Comparison of ENCODE assay signal across 11 cellular contexts in genomic region chr1:209743145-209743482, GRCh38. TPM values are rescaled to one million over a fixed set of nuclear protein-coding genes. Genes with fewer than 3 reads are reported as not detected.
DNase-seq lines count a peak whose midpoint lies in the region; ATAC-seq and TF ChIP-seq lines count a peak whose summit lies in the region.
"Had no signal": no experiment of that assay in that cellular context is flagged by ENCODE, and none has a peak within 500 bp of the region (broad histone marks: within the 10 kb centered on the region; RNA-seq: fewer than 3 reads in every experiment).

No MANE protein-coding gene starts in this region.

- no peaks in the 10 kb centered on the region for H3K36me3 Mint-ChIP-seq in memory B cell

- POLR2A ChIA-PET in AG04449 (lab: Yijun Ruan, JAX) (no interaction called here), HEK293 (lab: Yijun Ruan, JAX) (no interaction called here)

- H3K27me3 ChIP-seq in brain microvascular endothelial cell (replicated peaks) (no peaks in the 10 kb centered on the region), spleen (replicated peaks in 1 of 7) (no peaks in the 10 kb centered on the region)

- intact Hi-C loops in spleen (cut with DNase I; ENCODE audit: low total_unique reads): no loop called here

- no peak overlapping the region for H3K4me3 Mint-ChIP-seq in memory B cell
- H3K4me3 Mint-ChIP-seq: activated B cell treated with CpG ODN at 0.5 μM for 24 hours had no signal

- TF ChIP-seq POLR2A in spleen (IDR thresholded peaks at IDR 0.05) (no peak), GM18505 (IDR thresholded peaks at IDR 0.05; ENCODE audit: borderline replicate concordance, extremely low read depth, insufficient read depth, insufficient read length) (no peak)

- H3K4me1 ChIP-seq in HEK293 (ENCODE audit: control insufficient read depth, insufficient read depth, low read length) (peaks cover 6% of the 10 kb centered on the region; the same call in 1 of the 2 replicates), spleen (peaks cover 2 to 20% (median 12%) of the 10 kb centered on the region in 6 donors)

- H3K4me3 ChIP-seq in AG04449 (ENCODE audit: low read depth, low read length): no peak overlapping the region
- no peak overlapping the region for H3K4me3 ChIP-seq in HEK293 (ENCODE audit: low read depth, low read length)
- H3K4me3 ChIP-seq in brain microvascular endothelial cell (ENCODE audit: low read depth, low read length): no peak overlapping the region
- H3K4me3 ChIP-seq in spleen: no peak overlapping the region

- peak overlapping the region; percentile 36 for H3K27ac Mint-ChIP-seq in memory B cell
- H3K27ac Mint-ChIP-seq: activated B cell treated with CpG ODN at 0.5 μM for 24 hours had no signal

- DNase-seq in AG04449 (ENCODE audit: low read depth, low spot score) (peak; percentile 45), brain microvascular endothelial cell (peak; percentile 74), memory B cell (ENCODE audit: low spot score in 2 of 2) (no peak), spleen (no peak), NCI-H1105 (lab: John Stamatoyannopoulos, UW) (no peak)
- DNase-seq: activated B cell treated with CpG ODN at 0.5 μM for 24 hours, NCI-H2171 had no signal

- peaks cover 6% of the 10 kb centered on the region for H3K4me1 Mint-ChIP-seq in memory B cell

- ATAC-seq in memory B cell (ENCODE audit: low read depth): no peak
- no peak for ATAC-seq in HG02571 (IDR thresholded peaks at IDR 0.05; ENCODE audit: unreplicated experiment)
- no peak for ATAC-seq in GM18505 (IDR thresholded peaks at IDR 0.05; ENCODE audit: unreplicated experiment)

- H3K36me3 ChIP-seq in HEK293 (ENCODE audit: control insufficient read depth in 2 of 2, insufficient read depth in 1 of 2, low read length in 2 of 2): no peaks in the 10 kb centered on the region
- H3K36me3 ChIP-seq in brain microvascular endothelial cell (replicated peaks): no peaks in the 10 kb centered on the region
- H3K36me3 ChIP-seq in spleen: no peaks in the 10 kb centered on the region

- no peaks in the 10 kb centered on the region for H3K9me3 Mint-ChIP-seq in memory B cell
- H3K9me3 Mint-ChIP-seq: activated B cell treated with CpG ODN at 0.5 μM for 24 hours had no signal

- H3K27me3 Mint-ChIP-seq in memory B cell: no peaks in the 10 kb centered on the region
- H3K27me3 Mint-ChIP-seq: activated B cell treated with CpG ODN at 0.5 μM for 24 hours had no signal

- H3K9me3 ChIP-seq in HEK293 (ENCODE audit: control insufficient read depth, insufficient read depth, low read depth, low read length): no peaks in the 10 kb centered on the region
- H3K9me3 ChIP-seq in spleen: no peaks in the 10 kb centered on the region

- CTCF ChIA-PET in AG04449 (lab: Yijun Ruan, JAX): interaction anchor here (1.0 to 9.9 kb wide), 4 partner anchors 9 to 176 kb away, joined by 3 to 145 read pairs (median 40); partner anchors contain the start of gene CAMK1G
- CTCF ChIA-PET in HEK293 (lab: Yijun Ruan, JAX): interaction anchor here (0.6 to 0.9 kb wide), 2 partner anchors 50 to 81 kb away, joined by 4 to 5 read pairs; no protein-coding TSS in a partner anchor

- in situ Hi-C loops in brain microvascular endothelial cell (cut with HindIII; ENCODE audit: low pct_ligation_motif_present, low sequenced_read_pairs): no loop called here

- 64 to 77% (median 71%) methylated on average over 2 of the region's 2 CpGs for WGBS in spleen, 5 donors

- H3K27ac ChIP-seq in HEK293 (ENCODE audit: extremely low read depth, low read depth, low read length) (no peak overlapping the region), brain microvascular endothelial cell (peak overlapping the region; percentile 54), spleen (peak overlapping the region in 3 of 8 donors; percentile 49 to 59 (median 51))

- TF ChIP-seq CTCF in AG04449 (IDR thresholded peaks at IDR 0.05; ENCODE audit: insufficient read depth, low read length, missing control alignments): no peak
- no peak for TF ChIP-seq CTCF in HEK293 (tag by site-specific recombination; IDR thresholded peaks at IDR 0.05)
- TF ChIP-seq CTCF in brain microvascular endothelial cell (IDR thresholded peaks at IDR 0.05; ENCODE audit: low read depth, low read length, missing control alignments): no peak
- TF ChIP-seq CTCF in spleen (IDR thresholded peaks at IDR 0.05 in 8 of 11, conservative IDR thresholded peaks at IDR 0.05 in 3 of 11): no peak

TF ChIP-seq in HEK293, 187 proteins besides CTCF, POLR2A, EP300 and RAD21:
- TF ChIP-seq ZNF133 (tag by site-specific recombination; IDR thresholded peaks at IDR 0.05): no peak
- peak; percentile 49; the same call in 1 of the 2 replicates for TF ChIP-seq GLIS1 (tag by site-specific recombination; IDR thresholded peaks at IDR 0.05)
- no peak for TF ChIP-seq REST (tag by site-specific recombination; IDR thresholded peaks at IDR 0.05)
- no peak for TF ChIP-seq ZSCAN4 (tag by site-specific recombination; IDR thresholded peaks at IDR 0.05)
TF ChIP-seq in HEK293: peak in this region for 1.

RNA-seq across cellular contexts. Expression of gene TRAF3IP3, which starts 12.7 kb away (rescaled TPM):
- total RNA-seq in spleen: 100 to 1,000 TPM in 4 of 7 donors, 10 to 100 TPM in 3; 97.7 to 134 (median 109) TPM
- 100 to 1,000 TPM in 2 of 3 donors, 10 to 100 TPM in 1; 95.4 to 189 (median 107) TPM for polyA plus RNA-seq in spleen
- total RNA-seq: kidney epithelial cell had no signal

RNA-seq across cellular contexts. Expression of gene HSD11B1, which starts 38.5 kb away (rescaled TPM):
- 10 to 100 TPM in 2 of 7 donors, 1 to 10 TPM in 5; 1.8 to 14.9 (median 4.2) TPM for total RNA-seq in spleen
- 1 to 10 TPM; 2.6 to 3.5 (median 3.2) TPM for polyA plus RNA-seq in spleen
- total RNA-seq: activated B cell treated with CpG ODN at 0.5 μM for 24 hours had no signal

RNA-seq across cellular contexts. Expression of gene C1orf74, which starts 41.2 kb away (rescaled TPM):
- total RNA-seq in spleen: 1 to 10 TPM; 1.0 to 2.7 (median 1.8) TPM
- polyA plus RNA-seq in spleen: 1 to 10 TPM in 2 of 3 donors, under 1 TPM in 1; 0.96 to 1.6 (median 1.5) TPM

Comparison
In these comparisons a context has a peak if more than half of its experiments do, and no peak if none do; other contexts are left out.
1. DNase-seq: peak in AG04449 (single experiment) and brain microvascular endothelial cell (single experiment); none in memory B cell (0 of 2), spleen (single experiment) and NCI-H1105 (single experiment).